In the genomic region with DNA sequence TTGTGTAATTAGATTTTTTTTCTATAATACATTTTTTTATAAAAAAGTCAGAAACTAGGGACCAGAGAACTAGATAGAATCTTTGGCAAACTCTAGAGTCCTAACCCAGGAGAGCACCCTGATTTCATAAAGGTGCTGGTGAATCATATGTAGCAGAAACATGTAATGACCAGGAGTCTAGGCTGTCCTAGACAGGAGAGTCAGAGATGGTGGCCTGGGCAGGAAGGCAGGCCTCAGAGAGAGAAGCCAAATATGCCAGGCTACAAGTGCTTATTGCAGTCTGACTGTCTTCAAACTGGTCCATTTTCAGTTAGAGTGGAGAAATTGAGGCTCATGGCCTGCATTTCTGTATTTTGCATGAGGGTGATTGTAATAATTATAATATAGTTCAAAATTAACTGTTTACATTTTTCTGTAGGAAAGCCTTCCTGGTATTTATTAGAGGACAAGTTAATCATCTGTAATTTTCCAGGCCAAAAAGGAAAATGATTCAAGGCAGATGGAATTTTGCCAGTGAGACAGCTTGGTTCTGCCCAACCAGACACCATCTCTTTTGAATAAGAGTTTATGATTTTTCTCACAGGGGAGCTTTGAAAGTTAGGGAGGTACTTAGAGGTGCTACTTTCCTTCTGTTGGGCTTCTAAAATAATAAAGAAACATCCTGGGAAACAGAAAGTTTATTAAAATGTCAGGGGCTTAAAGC, we compare ENCODE assay signal across 20 cellular contexts.
A peak's percentile ranks its signal among the peaks of the same experiment; 100 is the strongest.
DNase-seq lines count a peak whose midpoint lies in the region; ATAC-seq, FAIRE-seq and TF ChIP-seq lines count a peak whose summit lies in the region.
"Had no signal": no experiment of that assay in that cellular context is flagged by ENCODE, and none has a peak within 500 bp of the region (broad histone marks: within the 10 kb centered on the region; RNA-seq: fewer than 3 reads in every experiment).

No MANE protein-coding gene starts in this region.

- H3K4me3 ChIP-seq in osteoblast (ENCODE audit: insufficient read depth, low read length) (no peak overlapping the region), vagina (no peak overlapping the region)
- H3K4me3 ChIP-seq: right atrium auricular region had no signal

- DNase-seq in GM19239 (ENCODE audit: insufficient read length, low spot score) (no peak), fibroblast of peridontal ligament (ENCODE audit: extremely low read depth) (peak; percentile 58), osteoblast (ENCODE audit: insufficient read length, low spot score, missing footprints) (peak; percentile 48), amniotic stem cell (lab: John Stamatoyannopoulos, UW) (no peak), vagina (ENCODE audit: extremely low spot score in 2 of 2) (no peak), T-helper 2 cell (no peak)
- DNase-seq: activated effector memory CD4-positive, alpha-beta T cell treated with Interleukin-2 at 50 U/mL for 16 hours; anterior cingulate cortex; BE2C; NCI-H187; NCI-H748 treated with DMSO at 0.1 percent for 48 hours; nephron progenitor cell; stimulated activated CD4-positive, alpha-beta T cell treated with anti-CD3 and anti-CD28 coated beads, Interleukin-1b, Interleukin-23, amount 100 ng/mL, for 48 hours; SW 1271 had no signal

- no peak overlapping the region for H2AFZ ChIP-seq in osteoblast (ENCODE audit: low read length)

- no peaks in the 10 kb centered on the region for H3K79me2 ChIP-seq in osteoblast (ENCODE audit: insufficient read depth, low read length)

- no peak for TF ChIP-seq CTCF in osteoblast (IDR thresholded peaks at IDR 0.05; ENCODE audit: extremely low read depth, low read depth, low read length)
- TF ChIP-seq CTCF in vagina (IDR thresholded peaks at IDR 0.05): no peak

- H3K4me1 ChIP-seq in osteoblast (ENCODE audit: insufficient read depth, low read length) (peaks cover 28% of the 10 kb centered on the region), vagina (peaks cover 7% of the 10 kb centered on the region)
- H3K4me1 ChIP-seq: right atrium auricular region had no signal

- H3K27ac ChIP-seq in osteoblast (ENCODE audit: low read depth, low read length): no peak overlapping the region
- no peak overlapping the region for H3K27ac ChIP-seq in vagina
- H3K27ac ChIP-seq: right atrium auricular region had no signal

- intact Hi-C loops in vagina (cut with DNase I): no loop called here

- no peaks in the 10 kb centered on the region for H3K36me3 ChIP-seq in osteoblast (ENCODE audit: insufficient read depth, low read length)
- no peaks in the 10 kb centered on the region for H3K36me3 ChIP-seq in vagina
- H3K36me3 ChIP-seq: BE2C, right atrium auricular region had no signal

- no peak for TF ChIP-seq POLR2A in vagina (IDR thresholded peaks at IDR 0.05)

- ATAC-seq in SK-N-SH treated with all-trans-retinoic acid at 6 μM for 48 hours: peak; percentile 42; the same call in 1 of the 3 replicates
- ATAC-seq in GM19324 (IDR thresholded peaks at IDR 0.05; ENCODE audit: low FRiP score, unreplicated experiment): no peak
- ATAC-seq: esophagus mucosa, Panc1 had no signal

- H3K27me3 ChIP-seq in osteoblast (ENCODE audit: insufficient read depth, low read length): no peaks in the 10 kb centered on the region
- H3K27me3 ChIP-seq in vagina: no peaks in the 10 kb centered on the region
- H3K27me3 ChIP-seq: BE2C, right atrium auricular region had no signal

- FAIRE-seq in GM19239 (lab: Jason Lieb, UNC): peak; percentile 68
- FAIRE-seq: H1 had no signal

- H3K9me3 ChIP-seq in osteoblast (ENCODE audit: low read depth, low read length): no peaks in the 10 kb centered on the region
- no peaks in the 10 kb centered on the region for H3K9me3 ChIP-seq in vagina
- H3K9me3 ChIP-seq: BE2C, right atrium auricular region had no signal

- H3K4me2 ChIP-seq in osteoblast (ENCODE audit: insufficient read depth, low read length): no peak overlapping the region

- H4K20me1 ChIP-seq in osteoblast (ENCODE audit: insufficient read depth, low read length): no peaks in the 10 kb centered on the region

TF ChIP-seq in SK-N-SH treated with all-trans-retinoic acid at 6 μM for 48 hours, 23 proteins besides CTCF, POLR2A, EP300 and RAD21:
- TF ChIP-seq GLIS3 (CRISPR knock-in tag; IDR thresholded peaks at IDR 0.05) (no peak), SNAI2 (CRISPR knock-in tag; IDR thresholded peaks at IDR 0.05) (no peak), BACH2 (CRISPR knock-in tag; IDR thresholded peaks at IDR 0.05; ENCODE audit: borderline replicate concordance) (no peak), PATZ1 (CRISPR knock-in tag; IDR thresholded peaks at IDR 0.05; ENCODE audit: borderline replicate concordance) (no peak), CREB5 (CRISPR knock-in tag; IDR thresholded peaks at IDR 0.05; ENCODE audit: low read depth) (no peak), ZNF70 (CRISPR knock-in tag; IDR thresholded peaks at IDR 0.05) (no peak), TCF4 (CRISPR knock-in tag; IDR thresholded peaks at IDR 0.05; ENCODE audit: borderline replicate concordance) (no peak), ESRRG (CRISPR knock-in tag; IDR thresholded peaks at IDR 0.05) (no peak), ZNF8 (CRISPR knock-in tag; IDR thresholded peaks at IDR 0.05) (no peak), ZNF565 (CRISPR knock-in tag; conservative IDR thresholded peaks at IDR 0.05; ENCODE audit: low read depth) (no peak), POU6F1 (CRISPR knock-in tag; IDR thresholded peaks at IDR 0.05; ENCODE audit: borderline replicate concordance, low read depth) (no peak), ZC3H10 (CRISPR knock-in tag; IDR thresholded peaks at IDR 0.05) (no peak), CSRNP3 (CRISPR knock-in tag; IDR thresholded peaks at IDR 0.05) (no peak), ARNTL (CRISPR knock-in tag; IDR thresholded peaks at IDR 0.05; ENCODE audit: borderline replicate concordance, low read depth) (no peak), RARB (CRISPR knock-in tag; IDR thresholded peaks at IDR 0.05) (no peak)

Comparison
In these comparisons a context has a peak if more than half of its experiments do, and no peak if none do; other contexts are left out.
1. DNase-seq: peak in fibroblast of peridontal ligament (single experiment) and osteoblast (single experiment); none in GM19239 (single experiment), amniotic stem cell (single experiment), vagina (0 of 2) and T-helper 2 cell (0 of 5).